8 cellular contexts compared by ENCODE assay signal in the genomic region with DNA sequence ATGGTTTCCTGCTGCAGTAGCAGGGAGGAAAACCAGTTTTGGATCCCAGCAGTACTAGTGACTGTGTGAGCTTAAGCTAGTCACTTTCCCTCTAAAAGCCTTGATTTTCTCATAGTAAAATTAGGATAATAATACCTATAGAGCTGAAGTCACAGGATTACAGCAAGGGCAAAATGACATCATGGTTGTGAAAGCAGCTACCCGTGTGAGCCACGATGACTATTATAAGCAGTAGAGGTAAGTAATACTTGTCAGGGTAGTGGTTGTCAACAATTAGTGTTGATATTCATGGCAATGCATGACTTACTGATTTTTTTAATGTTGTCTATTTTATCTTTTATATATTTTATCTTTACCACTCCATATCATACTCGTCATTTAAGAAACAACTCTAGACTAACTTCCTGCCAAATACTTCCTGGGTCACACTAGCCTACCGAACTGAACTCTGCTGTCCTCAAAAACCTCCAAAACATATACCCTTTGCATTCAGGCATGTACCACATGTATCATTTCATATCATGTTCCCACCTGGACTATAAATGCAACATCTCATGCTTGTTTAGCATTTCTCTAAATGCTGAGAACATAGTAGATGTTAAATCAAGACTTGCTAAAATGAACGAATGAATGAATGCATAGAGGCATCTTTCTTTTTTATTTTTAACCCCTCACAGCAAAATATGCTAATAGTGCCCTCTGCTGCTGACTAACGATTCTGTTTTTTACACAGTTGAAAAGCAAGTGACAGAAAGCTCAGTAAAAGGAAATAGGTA.
DNase-seq lines count a peak whose midpoint lies in the region; ATAC-seq and TF ChIP-seq lines count a peak whose summit lies in the region.

No MANE protein-coding gene starts in this region.

- ATAC-seq in HG02678 (IDR thresholded peaks at IDR 0.05; ENCODE audit: unreplicated experiment) (peak; percentile 45), RWPE2 (ENCODE audit: low read depth) (peak; percentile 32; the same call in 1 of the 3 replicates), foreskin keratinocyte (peak; percentile 19), GM19035 (IDR thresholded peaks at IDR 0.05; ENCODE audit: unreplicated experiment) (no peak), right cardiac atrium (no peak)

- H3K36me3 ChIP-seq in RWPE2 (ENCODE audit: low read depth) (no peaks in the 10 kb centered on the region), ascending aorta (no peaks in the 10 kb centered on the region)

- H3K4me1 ChIP-seq in RWPE2 (ENCODE audit: insufficient read depth, poor library complexity, severe bottlenecking) (peaks cover 21% of the 10 kb centered on the region), foreskin keratinocyte (peaks cover 45% of the 10 kb centered on the region), ascending aorta (no peaks in the 10 kb centered on the region), right cardiac atrium (ENCODE audit: control insufficient read depth, insufficient read depth, low read length) (no peaks in the 10 kb centered on the region)

- H3K27me3 ChIP-seq in RWPE2 (ENCODE audit: insufficient read depth, poor library complexity, severe bottlenecking) (no peaks in the 10 kb centered on the region), foreskin keratinocyte (no peaks in the 10 kb centered on the region), ascending aorta (no peaks in the 10 kb centered on the region), right cardiac atrium (ENCODE audit: control insufficient read depth, insufficient read depth) (no peaks in the 10 kb centered on the region)

- no peak overlapping the region for H3K4me3 ChIP-seq in RWPE2 (ENCODE audit: severe bottlenecking)
- H3K4me3 ChIP-seq in ascending aorta: no peak overlapping the region
- H3K4me3 ChIP-seq in right cardiac atrium (ENCODE audit: low read length): no peak overlapping the region

- H3K27ac ChIP-seq in RWPE2 (ENCODE audit: poor library complexity, severe bottlenecking) (peak overlapping the region; percentile 15), foreskin keratinocyte (peak overlapping the region; percentile 27), ascending aorta (no peak overlapping the region), right cardiac atrium (ENCODE audit: low read length) (no peak overlapping the region)

- WGBS in right cardiac atrium: 32% methylated on average over 6 of the region's 6 CpGs

- peak; percentile 91 for TF ChIP-seq CTCF in RWPE2 (IDR thresholded peaks at IDR 0.05; ENCODE audit: poor library complexity, severe bottlenecking)
- peak; percentile 94 for TF ChIP-seq CTCF in foreskin keratinocyte (conservative IDR thresholded peaks at IDR 0.05)
- peak in 1 of 3 experiments; percentile 20 for TF ChIP-seq CTCF in ascending aorta (IDR thresholded peaks at IDR 0.05)

- H3K9me3 ChIP-seq in RWPE2 (ENCODE audit: severe bottlenecking) (no peaks in the 10 kb centered on the region), ascending aorta (no peaks in the 10 kb centered on the region), right cardiac atrium (ENCODE audit: control insufficient read depth, low read length) (no peaks in the 10 kb centered on the region)

- peak; percentile 47 for DNase-seq in DMS 273 (lab: John Stamatoyannopoulos, UW; ENCODE audit: unreplicated experiment)
- no peak for DNase-seq in DMS 273 treated with DMSO at 0.1 percent for 48 hours (lab: John Stamatoyannopoulos, UW)
- DNase-seq in RWPE2 (ENCODE audit: low spot score): no peak
- DNase-seq in foreskin keratinocyte: peak in 1 of 2 donors; percentile 69
- DNase-seq in ascending aorta (ENCODE audit: low spot score in 2 of 2): no peak
- no peak for DNase-seq in right cardiac atrium

- intact Hi-C loops in ascending aorta (cut with DNase I) (no loop called here), right cardiac atrium (cut with DNase I) (loop anchor here in 3 of 4 donors (5.0 to 10.0 kb wide), 3 partner anchors 173 to 676 kb away; no protein-coding TSS in a partner anchor)

Comparison
In these comparisons a context has a peak if more than half of its experiments do, and no peak if none do; other contexts are left out.
1. ATAC-seq: peak in HG02678 (single experiment), RWPE2 (single experiment) and foreskin keratinocyte (single experiment); none in GM19035 (single experiment) and right cardiac atrium (0 of 2).
2. H3K27ac ChIP-seq: peak in RWPE2 (single experiment) and foreskin keratinocyte (single experiment); none in ascending aorta (0 of 2) and right cardiac atrium (single experiment).